25 cellular contexts compared by ENCODE assay signal in the genomic region with DNA sequence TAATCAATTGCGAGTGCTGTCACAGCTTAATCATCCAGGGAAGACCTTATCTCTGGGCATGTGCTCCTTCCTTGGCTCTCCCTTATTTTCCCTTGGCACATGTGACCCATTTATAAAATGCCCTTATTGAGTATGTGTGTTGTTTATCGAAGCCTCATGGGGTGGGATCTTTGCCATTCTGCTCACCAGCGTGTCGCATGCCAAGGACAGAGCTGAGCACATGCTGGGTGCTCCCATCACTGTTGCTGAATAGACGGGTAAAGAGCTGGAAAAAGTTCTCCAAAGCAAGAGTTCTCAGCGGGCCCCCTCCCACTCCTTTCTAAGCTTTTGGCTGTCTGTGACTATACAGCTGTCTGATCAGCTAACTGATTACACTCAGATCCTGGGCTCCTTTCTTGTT.
DNase-seq lines count a peak whose midpoint lies in the region.
"Had no signal": no experiment of that assay in that cellular context is flagged by ENCODE, and none has a peak within 500 bp of the region (broad histone marks: within the 10 kb centered on the region; RNA-seq: fewer than 3 reads in every experiment).

No MANE protein-coding gene starts in this region.

- no peak overlapping the region for H2BK12ac ChIP-seq in trophoblast cell (ENCODE audit: low read length)

- H3K4me1 Mint-ChIP-seq in CD8-positive, alpha-beta memory T cell: no peaks in the 10 kb centered on the region
- H3K4me1 Mint-ChIP-seq: CD4-positive, CD25-positive, alpha-beta regulatory T cell had no signal

- no peak overlapping the region for H3K18ac ChIP-seq in trophoblast cell (ENCODE audit: low read length)

- no peaks in the 10 kb centered on the region for H3K36me3 Mint-ChIP-seq in CD8-positive, alpha-beta memory T cell
- H3K36me3 Mint-ChIP-seq: CD4-positive, CD25-positive, alpha-beta regulatory T cell had no signal

- H4K91ac ChIP-seq in trophoblast cell (ENCODE audit: low read depth, low read length): no peak overlapping the region

- peak overlapping the region; percentile 10 for H2AFZ ChIP-seq in trophoblast cell (ENCODE audit: insufficient read depth, low read length, poor library complexity)
- H2AFZ ChIP-seq: GM23248 had no signal

- H2AK5ac ChIP-seq in trophoblast cell (ENCODE audit: low read length): no peak overlapping the region

- in situ Hi-C loops in G401 (cut with HindIII; ENCODE audit: low sequenced_read_pairs): no loop called here

- H3K4me2 ChIP-seq in trophoblast cell (ENCODE audit: low read length): no peak overlapping the region

- H3K9me3 ChIP-seq in NT2/D1 (ENCODE audit: insufficient read depth, low read length) (no peaks in the 10 kb centered on the region), trophoblast cell (ENCODE audit: insufficient read depth, low read depth, low read length) (no peaks in the 10 kb centered on the region)
- no peaks in the 10 kb centered on the region for H3K9me3 ChIP-seq in CD8-positive, alpha-beta memory T cell (ENCODE audit: low read length)
- H3K9me3 ChIP-seq: psoas muscle had no signal

- H2BK5ac ChIP-seq in trophoblast cell (ENCODE audit: low read depth, low read length, poor library complexity): no peak overlapping the region

- H3K27me3 ChIP-seq in NT2/D1 (ENCODE audit: insufficient read depth, insufficient read length) (no peaks in the 10 kb centered on the region), trophoblast cell (ENCODE audit: insufficient read depth, low read length) (no peaks in the 10 kb centered on the region)
- no peaks in the 10 kb centered on the region for H3K27me3 ChIP-seq in CD8-positive, alpha-beta memory T cell (ENCODE audit: insufficient read depth, low read length, poor library complexity, severe bottlenecking)

- H3K36me3 ChIP-seq in NT2/D1 (ENCODE audit: insufficient read depth, insufficient read length, low read length) (no peaks in the 10 kb centered on the region), trophoblast cell (ENCODE audit: control insufficient read depth in 1 of 2, insufficient read depth in 2 of 2, low read length in 2 of 2) (no peaks in the 10 kb centered on the region)
- no peaks in the 10 kb centered on the region for H3K36me3 ChIP-seq in CD8-positive, alpha-beta memory T cell (ENCODE audit: insufficient read depth, low read length)

- no peaks in the 10 kb centered on the region for H3K79me1 ChIP-seq in trophoblast cell (ENCODE audit: low read length)

- no peak overlapping the region for H3K27ac Mint-ChIP-seq in CD8-positive, alpha-beta memory T cell
- H3K27ac Mint-ChIP-seq: CD4-positive, CD25-positive, alpha-beta regulatory T cell; HFFc6 had no signal

- CTCF ChIA-PET in CD8-positive, alpha-beta memory T cell (lab: Charles Lee): no interaction called here

- H3K9me3 Mint-ChIP-seq in CD8-positive, alpha-beta memory T cell: peaks cover 0 to 7% (median 2%) of the 10 kb centered on the region in 5 donors

- WGBS in trophoblast cell (ENCODE audit: extremely low coverage, insufficient coverage, insufficient read length): no CpG with 5 or more reads among the region's 6 CpGs

- H3K27ac ChIP-seq in trophoblast cell (ENCODE audit: low read depth, low read length): no peak overlapping the region
- no peak overlapping the region for H3K27ac ChIP-seq in CD8-positive, alpha-beta memory T cell (ENCODE audit: low read depth, low read length)
- H3K27ac ChIP-seq: GM23248, psoas muscle had no signal

- no peak overlapping the region for H3K4ac ChIP-seq in trophoblast cell (ENCODE audit: low read depth, low read length)

- peaks cover 4% of the 10 kb centered on the region for H3K4me1 ChIP-seq in NT2/D1 (ENCODE audit: insufficient read depth, insufficient read length)
- H3K4me1 ChIP-seq in trophoblast cell (ENCODE audit: control insufficient read depth in 1 of 2, insufficient read depth in 2 of 2, low read length in 2 of 2): peaks cover 0 to 4% of the 10 kb centered on the region in 2 experiments
- no peaks in the 10 kb centered on the region for H3K4me1 ChIP-seq in CD8-positive, alpha-beta memory T cell (ENCODE audit: insufficient read depth, low read length)
- H3K4me1 ChIP-seq: psoas muscle had no signal

- no peaks in the 10 kb centered on the region for H3K79me2 ChIP-seq in trophoblast cell (ENCODE audit: control insufficient read depth, insufficient read depth, low read length, poor library complexity)

- H3K9ac ChIP-seq in NT2/D1 (ENCODE audit: insufficient read length, low read depth) (peak overlapping the region; percentile 12), trophoblast cell (ENCODE audit: low read length) (no peak overlapping the region)
- H3K9ac ChIP-seq: GM23248 had no signal

- H3K27me3 Mint-ChIP-seq in CD8-positive, alpha-beta memory T cell: peaks cover 0 to 4% of the 10 kb centered on the region in 2 donors

- H3K4me3 ChIP-seq in NT2/D1 (ENCODE audit: insufficient read length, low read depth) (no peak overlapping the region), trophoblast cell (ENCODE audit: low read depth, low read length) (no peak overlapping the region)
- H3K4me3 ChIP-seq in CD8-positive, alpha-beta memory T cell (ENCODE audit: low read length): no peak overlapping the region
- H3K4me3 ChIP-seq: GM23248, psoas muscle had no signal

- DNase-seq in G401 (ENCODE audit: low spot score) (peak; percentile 33), NT2/D1 (ENCODE audit: low read depth, low spot score) (no peak), islet precursor cell (peak; percentile 53), trophoblast cell (no peak), midbrain (lab: John Stamatoyannopoulos, UW) (no peak), SW 1271 (lab: John Stamatoyannopoulos, UW) (no peak)
- no peak for DNase-seq in CD8-positive, alpha-beta memory T cell
- DNase-seq: activated CD4-positive, alpha-beta T cell treated with anti-CD3 and anti-CD28 coated beads, Interleukin-2, amount 50 U/mL, for 48 hours; activated T-cell treated with anti-CD3 and anti-CD28 coated beads, Interleukin-2, amount 50 U/mL, for 48 hours; AML-193; CD4-positive, CD25-positive, alpha-beta regulatory T cell; cortex of kidney; DND-41; GM23248; HFFc6; Karpas-422; mammary epithelial cell; NCI-H1436 treated with DMSO at 0.1 percent for 48 hours; NCI-H2081 treated with DMSO at 0.1 percent for 48 hours; NCI-H226; occipital lobe; psoas muscle; SHP77; stimulated activated naive CD4-positive, alpha-beta T cell; T-helper 2 cell had no signal

- no peak overlapping the region for H2BK120ac ChIP-seq in trophoblast cell (ENCODE audit: insufficient read depth, low read length, poor library complexity)

- POLR2A ChIA-PET in CD8-positive, alpha-beta memory T cell (lab: Charles Lee): no interaction called here

- H4K8ac ChIP-seq in trophoblast cell (ENCODE audit: low read depth, low read length): no peak overlapping the region

- no peak overlapping the region for H3K23ac ChIP-seq in trophoblast cell (ENCODE audit: low read length)

- no peak overlapping the region for H3K4me3 Mint-ChIP-seq in CD8-positive, alpha-beta memory T cell
- H3K4me3 Mint-ChIP-seq: CD4-positive, CD25-positive, alpha-beta regulatory T cell; HFFc6 had no signal

- H3K14ac ChIP-seq in trophoblast cell (ENCODE audit: low read length): no peak overlapping the region

- H4K12ac ChIP-seq in trophoblast cell (ENCODE audit: low read depth, low read length): no peak overlapping the region

Comparison
In these comparisons a context has a peak if more than half of its experiments do, and no peak if none do; other contexts are left out.
1. DNase-seq: peak in G401 (single experiment) and islet precursor cell (single experiment); none in NT2/D1 (single experiment), trophoblast cell (0 of 2), midbrain (single experiment), SW 1271 (0 of 2) and CD8-positive, alpha-beta memory T cell (0 of 5).